In the genomic region with DNA sequence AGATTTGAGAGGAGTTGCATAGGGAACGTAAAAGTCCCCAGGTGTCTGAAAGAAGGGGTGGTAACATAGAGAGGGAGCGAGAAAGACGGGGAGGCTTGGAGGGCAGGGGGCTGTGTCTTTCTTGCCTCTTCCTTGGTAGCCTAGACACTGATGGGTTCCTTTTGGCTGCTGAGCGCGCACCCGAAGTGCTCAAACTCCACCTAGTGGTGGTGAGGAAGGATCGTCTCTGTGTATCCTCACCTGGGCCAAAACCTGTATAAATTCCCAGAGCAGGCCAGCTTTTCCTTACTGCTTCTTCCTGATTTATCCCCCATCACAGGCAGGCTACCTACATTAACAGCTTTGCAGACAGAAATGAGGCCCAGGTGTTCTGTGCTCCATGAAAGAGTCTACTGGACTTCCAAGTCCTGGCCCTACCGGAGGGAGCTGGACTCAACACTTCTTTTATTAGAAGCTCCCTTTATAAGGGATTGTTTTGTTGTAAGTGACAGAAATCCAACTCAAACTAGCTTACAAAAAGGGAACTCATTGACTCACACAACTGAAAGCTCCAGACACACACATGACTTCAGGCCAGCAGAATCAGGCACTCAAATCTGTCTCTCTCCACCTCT, we compare ENCODE assay signal across 9 cellular contexts. TPM values are rescaled to one million over a fixed set of nuclear protein-coding genes. Genes with fewer than 3 reads are reported as not detected.
DNase-seq lines count a peak whose midpoint lies in the region; ATAC-seq, FAIRE-seq and TF ChIP-seq lines count a peak whose summit lies in the region.
"Had no signal": no experiment of that assay in that cellular context is flagged by ENCODE, and none has a peak within 500 bp of the region (broad histone marks: within the 10 kb centered on the region; RNA-seq: fewer than 3 reads in every experiment).

No MANE protein-coding gene starts in this region.

- H3K4me3 ChIP-seq in endodermal cell (ENCODE audit: low read length): no peak overlapping the region

- H3K27me3 Mint-ChIP-seq in activated CD8-positive, alpha-beta T cell treated with anti-CD3 and anti-CD28 coated beads, Interleukin-2, amount 10 ng/mL, durations not matched to agents 7 days and 5 days (ENCODE audit: low read depth): no peaks in the 10 kb centered on the region
- peaks cover 8% of the 10 kb centered on the region for H3K27me3 Mint-ChIP-seq in endodermal cell (ENCODE audit: insufficient read depth)

- no peaks in the 10 kb centered on the region for H3K9me3 ChIP-seq in endodermal cell (ENCODE audit: control insufficient read depth, low read length)

- peaks cover 18% of the 10 kb centered on the region for H3K4me1 Mint-ChIP-seq in activated CD8-positive, alpha-beta T cell treated with anti-CD3 and anti-CD28 coated beads, Interleukin-2, amount 10 ng/mL, durations not matched to agents 7 days and 5 days (ENCODE audit: low read depth)
- H3K4me1 Mint-ChIP-seq in endodermal cell: no peaks in the 10 kb centered on the region

- WGBS in endodermal cell (ENCODE audit: insufficient coverage in 1 of 2, insufficient read length in 1 of 2), 2 experiments: 0 to 5% methylated on average over 3 to 6 of the region's 8 CpGs

- CTCF ChIA-PET in activated CD8-positive, alpha-beta T cell treated with anti-CD3 and anti-CD28 coated beads, Interleukin-2, amount 10 ng/mL, durations not matched to agents 7 days and 5 days (lab: Charles Lee): interaction anchor here (0.7 to 3.0 kb wide), 31 partner anchors 8 to 445 kb away, joined by 3 to 27 read pairs (median 4); a partner anchor contains a TSS

- no peak overlapping the region for H3K9ac ChIP-seq in endodermal cell (ENCODE audit: extremely low read depth, low read length, poor library complexity, severe bottlenecking)

- POLR2A ChIA-PET in activated CD8-positive, alpha-beta T cell treated with anti-CD3 and anti-CD28 coated beads, Interleukin-2, amount 10 ng/mL, durations not matched to agents 7 days and 5 days (lab: Charles Lee): interaction anchor here (0.9 to 1.4 kb wide), 3 partner anchors 53 to 128 kb away, joined by 3 read pairs; a partner anchor contains a TSS

- H3K36me3 Mint-ChIP-seq in activated CD8-positive, alpha-beta T cell treated with anti-CD3 and anti-CD28 coated beads, Interleukin-2, amount 10 ng/mL, durations not matched to agents 7 days and 5 days (ENCODE audit: low read depth): peaks cover 3% of the 10 kb centered on the region
- H3K36me3 Mint-ChIP-seq in endodermal cell (ENCODE audit: low read depth): no peaks in the 10 kb centered on the region

- H3K27me3 ChIP-seq in endodermal cell (ENCODE audit: control insufficient read depth, insufficient read depth, low read length, poor library complexity, severe bottlenecking): no peaks in the 10 kb centered on the region

- intact Hi-C loops in posterior vena cava (cut with DNase I): loop anchor here (5.0 to 10.0 kb wide), 2 partner anchors 226 to 903 kb away; no protein-coding TSS in a partner anchor

- H3K9me3 Mint-ChIP-seq in activated CD8-positive, alpha-beta T cell treated with anti-CD3 and anti-CD28 coated beads, Interleukin-2, amount 10 ng/mL, durations not matched to agents 7 days and 5 days (ENCODE audit: insufficient read depth): peaks cover 6% of the 10 kb centered on the region
- H3K9me3 Mint-ChIP-seq in endodermal cell: no peaks in the 10 kb centered on the region

- peak overlapping the region; percentile 37 for H3K27ac Mint-ChIP-seq in activated CD8-positive, alpha-beta T cell treated with anti-CD3 and anti-CD28 coated beads, Interleukin-2, amount 10 ng/mL, durations not matched to agents 7 days and 5 days
- H3K27ac Mint-ChIP-seq in endodermal cell: no peak overlapping the region

- no peaks in the 10 kb centered on the region for H3K36me3 ChIP-seq in endodermal cell (ENCODE audit: control insufficient read depth, insufficient read depth, low read length)

- DNase-seq in D721Med (ENCODE audit: insufficient read length, low spot score) (peak; percentile 78), NCI-H82 (lab: John Stamatoyannopoulos, UW) (peak; percentile 87), endodermal cell (peak; percentile 88), midbrain (lab: John Stamatoyannopoulos, UW) (peak; percentile 66), posterior vena cava (ENCODE audit: low spot score) (no peak)
- DNase-seq in activated CD8-positive, alpha-beta T cell treated with anti-CD3 and anti-CD28 coated beads, Interleukin-2, amount 10 ng/mL, durations not matched to agents 7 days and 5 days: peak; percentile 74
- DNase-seq in stimulated activated CD8-positive, alpha-beta memory T cell treated with anti-CD3 and anti-CD28 coated beads, Interleukin-7, amount 100 ng/mL, for 1 hour (ENCODE audit: low read depth in 2 of 2): peak; percentile 4 to 25

- H3K4me3 Mint-ChIP-seq in activated CD8-positive, alpha-beta T cell treated with anti-CD3 and anti-CD28 coated beads, Interleukin-2, amount 10 ng/mL, durations not matched to agents 7 days and 5 days: no peak overlapping the region
- no peak overlapping the region for H3K4me3 Mint-ChIP-seq in endodermal cell

- peak; percentile 48 for ATAC-seq in HG02852 (IDR thresholded peaks at IDR 0.05; ENCODE audit: unreplicated experiment)
- peak; percentile 93 for ATAC-seq in activated CD8-positive, alpha-beta T cell treated with anti-CD3 and anti-CD28 coated beads, Interleukin-2, amount 10 ng/mL, durations not matched to agents 7 days and 5 days

- H3K27ac ChIP-seq in endodermal cell (ENCODE audit: low read depth, low read length): no peak overlapping the region

- H3K4me1 ChIP-seq in endodermal cell (ENCODE audit: control insufficient read depth, insufficient read depth, low read length): no peaks in the 10 kb centered on the region

- TF ChIP-seq CTCF in D721Med (IDR thresholded peaks at IDR 0.05; ENCODE audit: insufficient read depth, missing control alignments) (peak; percentile 60), endodermal cell (conservative IDR thresholded peaks at IDR 0.05) (peak; percentile 85)

- peak; percentile 60 for FAIRE-seq in D721Med (lab: Jason Lieb, UNC)
- FAIRE-seq: TTC549 had no signal

RNA-seq across cellular contexts. Expression of a gene that starts 5.5 kb away (rescaled TPM):
- 1 to 10 TPM; 8.7 to 9.5 TPM for total RNA-seq in activated CD8-positive, alpha-beta T cell treated with anti-CD3 and anti-CD28 coated beads, Interleukin-2, amount 10 ng/mL, durations not matched to agents 7 days and 5 days
- total RNA-seq in endodermal cell (1 to 10 TPM; 5.6 to 10.0 TPM), posterior vena cava (1 to 10 TPM; 1.8 to 5.7 TPM)
- polyA plus RNA-seq in endodermal cell (2013, experiment 1 of 2): 3.4 TPM
- 2.6 TPM for polyA plus RNA-seq in endodermal cell (2013, experiment 2 of 2)

RNA-seq across cellular contexts. Expression of a gene that starts 9.3 kb away (rescaled TPM):
- not detected for total RNA-seq in activated CD8-positive, alpha-beta T cell treated with anti-CD3 and anti-CD28 coated beads, Interleukin-2, amount 10 ng/mL, durations not matched to agents 7 days and 5 days
- total RNA-seq in endodermal cell (1 to 10 TPM; 4.1 to 9.2 TPM), posterior vena cava (10 to 100 TPM; 17.8 to 22.3 TPM)
- polyA plus RNA-seq in endodermal cell (2013, experiment 1 of 2): 1.8 TPM
- 1.5 TPM for polyA plus RNA-seq in endodermal cell (2013, experiment 2 of 2)

RNA-seq across cellular contexts. Expression of a gene that starts 12.3 kb away (rescaled TPM):
- total RNA-seq in activated CD8-positive, alpha-beta T cell treated with anti-CD3 and anti-CD28 coated beads, Interleukin-2, amount 10 ng/mL, durations not matched to agents 7 days and 5 days: 10 to 100 TPM; 49.8 to 55.6 TPM
- total RNA-seq in endodermal cell (10 to 100 TPM; 34.0 to 36.3 TPM), posterior vena cava (10 to 100 TPM; 16.9 to 19.1 TPM)
- polyA plus RNA-seq in endodermal cell (2013, experiment 1 of 2): 35.0 TPM
- polyA plus RNA-seq in endodermal cell (2013, experiment 2 of 2): 34.4 TPM

RNA-seq across cellular contexts. Expression of a gene that starts 38.9 kb away (rescaled TPM):
- total RNA-seq in activated CD8-positive, alpha-beta T cell treated with anti-CD3 and anti-CD28 coated beads, Interleukin-2, amount 10 ng/mL, durations not matched to agents 7 days and 5 days: not detected
- total RNA-seq in endodermal cell (not detected), posterior vena cava (not detected)
- not detected for polyA plus RNA-seq in endodermal cell (2013, experiment 1 of 2)
- polyA plus RNA-seq in endodermal cell (2013, experiment 2 of 2): not detected

RNA-seq across cellular contexts. Expression of a gene that starts 51.6 kb away (rescaled TPM):
- total RNA-seq in activated CD8-positive, alpha-beta T cell treated with anti-CD3 and anti-CD28 coated beads, Interleukin-2, amount 10 ng/mL, durations not matched to agents 7 days and 5 days: 10 to 100 TPM; 78.3 to 80.2 TPM
- total RNA-seq in endodermal cell (100 to 1,000 TPM; 119 to 158 TPM), posterior vena cava (10 to 100 TPM; 20.3 to 23.9 TPM)
- 43.3 TPM for polyA plus RNA-seq in endodermal cell (2013, experiment 1 of 2)
- polyA plus RNA-seq in endodermal cell (2013, experiment 2 of 2): 40.2 TPM

Comparison
In these comparisons a context has a peak if more than half of its experiments do, and no peak if none do; other contexts are left out.
1. RNA of a gene that starts 9.3 kb away (total RNA-seq): 17.8 to 22.3 TPM in posterior vena cava and 4.1 to 9.2 TPM in endodermal cell; not detected in activated CD8-positive, alpha-beta T cell treated with anti-CD3 and anti-CD28 coated beads, Interleukin-2, amount 10 ng/mL, durations not matched to agents 7 days and 5 days; every median in the first group is over 4 times any median in the second.